1 cellular context compared by ENCODE assay signal in genomic region chr3:98038241-98038640, GRCh38.
TF ChIP-seq lines count a peak whose summit lies in the region.

No MANE protein-coding gene starts in this region.

TF ChIP-seq in GM23338, 12 proteins besides CTCF, POLR2A, EP300 and RAD21 (continued from another document):
- TF ChIP-seq ZNF462 (CRISPR knock-in tag; IDR thresholded peaks at IDR 0.05) (no peak), JUNB (IDR thresholded peaks at IDR 0.05; ENCODE audit: unreplicated experiment) (no peak), ETS1 (IDR thresholded peaks at IDR 0.05) (no peak), REST (IDR thresholded peaks at IDR 0.05; ENCODE audit: unreplicated experiment) (no peak), POLR2AphosphoS5 (IDR thresholded peaks at IDR 0.05; ENCODE audit: low read depth) (no peak)
